In genomic region chrX:49186125-49187027, GRCh38 we compare ENCODE assay signal across 1 cellular context.
TF ChIP-seq lines count a peak whose summit lies in the region.

Gene PRICKLE3 (minus strand): TSS chrX:49186373. CDS start chrX:49186297, 76 bp downstream.

TF ChIP-seq in HepG2, 621 proteins besides CTCF, POLR2A, EP300 and RAD21 (continued from another document and continues in another):
- TF ChIP-seq, protein P1, sequence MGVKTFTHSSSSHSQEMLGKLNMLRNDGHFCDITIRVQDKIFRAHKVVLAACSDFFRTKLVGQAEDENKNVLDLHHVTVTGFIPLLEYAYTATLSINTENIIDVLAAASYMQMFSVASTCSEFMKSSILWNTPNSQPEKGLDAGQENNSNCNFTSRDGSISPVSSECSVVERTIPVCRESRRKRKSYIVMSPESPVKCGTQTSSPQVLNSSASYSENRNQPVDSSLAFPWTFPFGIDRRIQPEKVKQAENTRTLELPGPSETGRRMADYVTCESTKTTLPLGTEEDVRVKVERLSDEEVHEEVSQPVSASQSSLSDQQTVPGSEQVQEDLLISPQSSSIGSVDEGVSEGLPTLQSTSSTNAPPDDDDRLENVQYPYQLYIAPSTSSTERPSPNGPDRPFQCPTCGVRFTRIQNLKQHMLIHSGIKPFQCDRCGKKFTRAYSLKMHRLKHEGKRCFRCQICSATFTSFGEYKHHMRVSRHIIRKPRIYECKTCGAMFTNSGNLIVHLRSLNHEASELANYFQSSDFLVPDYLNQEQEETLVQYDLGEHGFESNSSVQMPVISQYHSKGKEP (CRISPR knock-in tag; IDR thresholded peaks at IDR 0.05) = no peak
- peak; percentile 71 for TF ChIP-seq PHF20 (CRISPR knock-in tag; IDR thresholded peaks at IDR 0.05)
- TF ChIP-seq NONO (IDR thresholded peaks at IDR 0.05) = no peak
- peak; percentile 84 for TF ChIP-seq NONO (CRISPR knock-in tag; conservative IDR thresholded peaks at IDR 0.05)
- no peak for TF ChIP-seq FUBP1 (CRISPR knock-in tag; IDR thresholded peaks at IDR 0.05; ENCODE audit: borderline replicate concordance)
- TF ChIP-seq PLRG1 (conservative IDR thresholded peaks at IDR 0.05) = no peak
- peak; percentile 88 for TF ChIP-seq MYC (CRISPR knock-in tag; IDR thresholded peaks at IDR 0.05; ENCODE audit: borderline replicate concordance)
- TF ChIP-seq, protein P2, sequence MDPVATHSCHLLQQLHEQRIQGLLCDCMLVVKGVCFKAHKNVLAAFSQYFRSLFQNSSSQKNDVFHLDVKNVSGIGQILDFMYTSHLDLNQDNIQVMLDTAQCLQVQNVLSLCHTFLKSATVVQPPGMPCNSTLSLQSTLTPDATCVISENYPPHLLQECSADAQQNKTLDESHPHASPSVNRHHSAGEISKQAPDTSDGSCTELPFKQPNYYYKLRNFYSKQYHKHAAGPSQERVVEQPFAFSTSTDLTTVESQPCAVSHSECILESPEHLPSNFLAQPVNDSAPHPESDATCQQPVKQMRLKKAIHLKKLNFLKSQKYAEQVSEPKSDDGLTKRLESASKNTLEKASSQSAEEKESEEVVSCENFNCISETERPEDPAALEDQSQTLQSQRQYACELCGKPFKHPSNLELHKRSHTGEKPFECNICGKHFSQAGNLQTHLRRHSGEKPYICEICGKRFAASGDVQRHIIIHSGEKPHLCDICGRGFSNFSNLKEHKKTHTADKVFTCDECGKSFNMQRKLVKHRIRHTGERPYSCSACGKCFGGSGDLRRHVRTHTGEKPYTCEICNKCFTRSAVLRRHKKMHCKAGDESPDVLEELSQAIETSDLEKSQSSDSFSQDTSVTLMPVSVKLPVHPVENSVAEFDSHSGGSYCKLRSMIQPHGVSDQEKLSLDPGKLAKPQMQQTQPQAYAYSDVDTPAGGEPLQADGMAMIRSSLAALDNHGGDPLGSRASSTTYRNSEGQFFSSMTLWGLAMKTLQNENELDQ (CRISPR knock-in tag; IDR thresholded peaks at IDR 0.05; ENCODE audit: borderline replicate concordance) = no peak
- TF ChIP-seq AHDC1 (CRISPR knock-in tag; IDR thresholded peaks at IDR 0.05; ENCODE audit: borderline replicate concordance) = no peak
- TF ChIP-seq LBX2 (CRISPR knock-in tag; IDR thresholded peaks at IDR 0.05; ENCODE audit: borderline replicate concordance) = no peak
- no peak for TF ChIP-seq MZF1 (CRISPR knock-in tag; IDR thresholded peaks at IDR 0.05; ENCODE audit: borderline replicate concordance)
- TF ChIP-seq ASH2L (IDR thresholded peaks at IDR 0.05; ENCODE audit: insufficient read length, low read depth, low read length) = no peak
- no peak for TF ChIP-seq AGO2 (optimal IDR thresholded peaks at IDR 0.05; ENCODE audit: low read depth, low read length)
- peak; percentile 41; the same call in 1 of the 2 replicates for TF ChIP-seq ELF3 (CRISPR knock-in tag; IDR thresholded peaks at IDR 0.05)
- TF ChIP-seq, protein P3, sequence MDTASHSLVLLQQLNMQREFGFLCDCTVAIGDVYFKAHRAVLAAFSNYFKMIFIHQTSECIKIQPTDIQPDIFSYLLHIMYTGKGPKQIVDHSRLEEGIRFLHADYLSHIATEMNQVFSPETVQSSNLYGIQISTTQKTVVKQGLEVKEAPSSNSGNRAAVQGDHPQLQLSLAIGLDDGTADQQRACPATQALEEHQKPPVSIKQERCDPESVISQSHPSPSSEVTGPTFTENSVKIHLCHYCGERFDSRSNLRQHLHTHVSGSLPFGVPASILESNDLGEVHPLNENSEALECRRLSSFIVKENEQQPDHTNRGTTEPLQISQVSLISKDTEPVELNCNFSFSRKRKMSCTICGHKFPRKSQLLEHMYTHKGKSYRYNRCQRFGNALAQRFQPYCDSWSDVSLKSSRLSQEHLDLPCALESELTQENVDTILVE (CRISPR knock-in tag; IDR thresholded peaks at IDR 0.05) = no peak
- no peak for TF ChIP-seq ZNF383 (CRISPR knock-in tag; IDR thresholded peaks at IDR 0.05; ENCODE audit: borderline replicate concordance)
- TF ChIP-seq POLR2G (IDR thresholded peaks at IDR 0.05; ENCODE audit: low read depth, low read length) = peak; percentile 62
- TF ChIP-seq ZNF761 (CRISPR knock-in tag; conservative IDR thresholded peaks at IDR 0.05) = no peak
- TF ChIP-seq, protein P4, sequence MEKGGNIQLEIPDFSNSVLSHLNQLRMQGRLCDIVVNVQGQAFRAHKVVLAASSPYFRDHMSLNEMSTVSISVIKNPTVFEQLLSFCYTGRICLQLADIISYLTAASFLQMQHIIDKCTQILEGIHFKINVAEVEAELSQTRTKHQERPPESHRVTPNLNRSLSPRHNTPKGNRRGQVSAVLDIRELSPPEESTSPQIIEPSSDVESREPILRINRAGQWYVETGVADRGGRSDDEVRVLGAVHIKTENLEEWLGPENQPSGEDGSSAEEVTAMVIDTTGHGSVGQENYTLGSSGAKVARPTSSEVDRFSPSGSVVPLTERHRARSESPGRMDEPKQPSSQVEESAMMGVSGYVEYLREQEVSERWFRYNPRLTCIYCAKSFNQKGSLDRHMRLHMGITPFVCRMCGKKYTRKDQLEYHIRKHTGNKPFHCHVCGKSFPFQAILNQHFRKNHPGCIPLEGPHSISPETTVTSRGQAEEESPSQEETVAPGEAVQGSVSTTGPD (CRISPR knock-in tag; IDR thresholded peaks at IDR 0.05) = no peak
- TF ChIP-seq KLF16 (CRISPR knock-in tag; IDR thresholded peaks at IDR 0.05) = 0 out of 4 replicates have a peak, but pooled peaks of 1 of the 2 experiments have one; percentile 39
- TF ChIP-seq STAT6 (CRISPR knock-in tag; IDR thresholded peaks at IDR 0.05; ENCODE audit: borderline replicate concordance) = no peak
- no peak for TF ChIP-seq SUZ12 (IDR thresholded peaks at IDR 0.05; ENCODE audit: low read depth, low read length)
- no peak for TF ChIP-seq ZNF205 (CRISPR knock-in tag; IDR thresholded peaks at IDR 0.05)
- TF ChIP-seq HCFC1 (IDR thresholded peaks at IDR 0.05; ENCODE audit: low read depth, low read length) = no peak
- TF ChIP-seq NR2C2 (CRISPR knock-in tag; IDR thresholded peaks at IDR 0.05; ENCODE audit: borderline replicate concordance) = peak; percentile 37; the same call in 1 of the 2 replicates
- TF ChIP-seq SOX6 (IDR thresholded peaks at IDR 0.05) = no peak
- no peak for TF ChIP-seq SOX6 (CRISPR knock-in tag; IDR thresholded peaks at IDR 0.05)
- TF ChIP-seq ZNF446 (CRISPR knock-in tag; IDR thresholded peaks at IDR 0.05) = no peak
- no peak for TF ChIP-seq ZNF510 (CRISPR knock-in tag; IDR thresholded peaks at IDR 0.05; ENCODE audit: low read depth)
- TF ChIP-seq, protein P5, sequence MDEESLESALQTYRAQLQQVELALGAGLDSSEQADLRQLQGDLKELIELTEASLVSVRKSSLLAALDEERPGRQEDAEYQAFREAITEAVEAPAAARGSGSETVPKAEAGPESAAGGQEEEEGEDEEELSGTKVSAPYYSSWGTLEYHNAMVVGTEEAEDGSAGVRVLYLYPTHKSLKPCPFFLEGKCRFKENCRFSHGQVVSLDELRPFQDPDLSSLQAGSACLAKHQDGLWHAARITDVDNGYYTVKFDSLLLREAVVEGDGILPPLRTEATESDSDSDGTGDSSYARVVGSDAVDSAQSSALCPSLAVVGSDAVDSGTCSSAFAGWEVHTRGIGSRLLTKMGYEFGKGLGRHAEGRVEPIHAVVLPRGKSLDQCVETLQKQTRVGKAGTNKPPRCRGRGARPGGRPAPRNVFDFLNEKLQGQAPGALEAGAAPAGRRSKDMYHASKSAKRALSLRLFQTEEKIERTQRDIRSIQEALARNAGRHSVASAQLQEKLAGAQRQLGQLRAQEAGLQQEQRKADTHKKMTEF (CRISPR knock-in tag; IDR thresholded peaks at IDR 0.05) = no peak; the same call in 1 of the 2 replicates
- no peak for TF ChIP-seq ZNF501 (CRISPR knock-in tag; IDR thresholded peaks at IDR 0.05)
- TF ChIP-seq EHMT2 (IDR thresholded peaks at IDR 0.05; ENCODE audit: borderline replicate concordance, low read depth, low read length) = no peak
- TF ChIP-seq ZNF780A (CRISPR knock-in tag; IDR thresholded peaks at IDR 0.05) = no peak
- TF ChIP-seq ZBTB7A (CRISPR knock-in tag; IDR thresholded peaks at IDR 0.05) = no peak
- TF ChIP-seq U2AF1 (optimal IDR thresholded peaks at IDR 0.05; ENCODE audit: low read depth, low read length) = no peak
- TF ChIP-seq CC2D1A (CRISPR knock-in tag; IDR thresholded peaks at IDR 0.05) = no peak
- no peak; the same call in 1 of the 2 replicates for TF ChIP-seq PITX1 (CRISPR knock-in tag; IDR thresholded peaks at IDR 0.05)
- no peak for TF ChIP-seq SNAPC2 (CRISPR knock-in tag; IDR thresholded peaks at IDR 0.05)
- no peak for TF ChIP-seq PAX8 (CRISPR knock-in tag; IDR thresholded peaks at IDR 0.05; ENCODE audit: borderline replicate concordance)
